10 cellular contexts compared by ENCODE assay signal in the genomic region with DNA sequence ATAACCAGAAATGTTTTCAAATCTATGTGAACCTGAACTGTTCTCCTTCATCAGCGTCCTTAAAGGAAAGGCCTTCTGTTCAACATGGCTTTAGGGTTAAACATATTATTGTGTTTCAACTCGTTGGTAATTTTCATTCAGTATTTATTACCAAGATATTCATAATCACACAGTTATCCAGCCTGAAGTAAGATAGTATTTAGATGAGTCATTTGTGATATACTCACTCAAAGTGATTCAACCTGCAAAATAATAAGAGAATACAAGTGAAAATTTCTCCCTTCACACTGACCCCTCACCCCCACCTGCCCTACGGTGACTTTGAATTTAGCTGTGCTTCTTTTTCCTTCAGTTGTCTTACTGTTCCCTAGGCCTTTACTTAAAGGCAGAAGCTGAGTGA. TPM values are rescaled to one million over a fixed set of nuclear protein-coding genes. Genes with fewer than 3 reads are reported as not detected.
DNase-seq lines count a peak whose midpoint lies in the region; ATAC-seq lines count a peak whose summit lies in the region.
"Had no signal": no experiment of that assay in that cellular context is flagged by ENCODE, and none has a peak within 500 bp of the region (broad histone marks: within the 10 kb centered on the region; RNA-seq: fewer than 3 reads in every experiment).

No MANE protein-coding gene starts in this region.

- no peaks in the 10 kb centered on the region for H3K9me3 Mint-ChIP-seq in stimulated activated naive CD8-positive, alpha-beta T cell treated with anti-CD3 and anti-CD28 coated beads, Interleukin-15, Interleukin-2, amounts not matched to agents 100 ng/mL and 50 ng/mL, for 24 hours
- H3K9me3 Mint-ChIP-seq in activated T-helper 1 cell treated with anti-CD3 and anti-CD28 coated beads, Interleukin-12 subunit alpha, Interleukin-12 subunit beta, Interleukin-2, Interleukin-4 antibody, amounts not matched to agents 30 ng/mL and 10 ng/mL and 1 ng/mL, durations not matched to agents 14 hours and 24 hours and 36 hours: no peaks in the 10 kb centered on the region

- peak overlapping the region; percentile 96 for H3K27ac Mint-ChIP-seq in stimulated activated naive CD8-positive, alpha-beta T cell treated with anti-CD3 and anti-CD28 coated beads, Interleukin-15, Interleukin-2, amounts not matched to agents 100 ng/mL and 50 ng/mL, for 24 hours
- H3K27ac Mint-ChIP-seq in activated T-helper 1 cell treated with anti-CD3 and anti-CD28 coated beads, Interleukin-12 subunit alpha, Interleukin-12 subunit beta, Interleukin-2, Interleukin-4 antibody, amounts not matched to agents 30 ng/mL and 10 ng/mL and 1 ng/mL, durations not matched to agents 14 hours and 24 hours and 36 hours: peak overlapping the region; percentile 90

- ATAC-seq in stimulated activated naive CD8-positive, alpha-beta T cell treated with anti-CD3 and anti-CD28 coated beads, Interleukin-15, Interleukin-2, amounts not matched to agents 100 U/mL and 50 U/mL, for 24 hours: no peak
- no peak for ATAC-seq in HG02623 (IDR thresholded peaks at IDR 0.05; ENCODE audit: unreplicated experiment)
- ATAC-seq in GM18873 (IDR thresholded peaks at IDR 0.05; ENCODE audit: low FRiP score, unreplicated experiment): no peak
- ATAC-seq: Panc1 had no signal

- H3K27me3 Mint-ChIP-seq in stimulated activated naive CD8-positive, alpha-beta T cell treated with anti-CD3 and anti-CD28 coated beads, Interleukin-15, Interleukin-2, amounts not matched to agents 100 ng/mL and 50 ng/mL, for 24 hours: no peaks in the 10 kb centered on the region
- no peaks in the 10 kb centered on the region for H3K27me3 Mint-ChIP-seq in activated T-helper 1 cell treated with anti-CD3 and anti-CD28 coated beads, Interleukin-12 subunit alpha, Interleukin-12 subunit beta, Interleukin-2, Interleukin-4 antibody, amounts not matched to agents 30 ng/mL and 10 ng/mL and 1 ng/mL, durations not matched to agents 14 hours and 24 hours and 36 hours (ENCODE audit: insufficient read depth)

- peaks cover 26% of the 10 kb centered on the region for H3K36me3 Mint-ChIP-seq in stimulated activated naive CD8-positive, alpha-beta T cell treated with anti-CD3 and anti-CD28 coated beads, Interleukin-15, Interleukin-2, amounts not matched to agents 100 ng/mL and 50 ng/mL, for 24 hours (ENCODE audit: low read depth)
- H3K36me3 Mint-ChIP-seq in activated T-helper 1 cell treated with anti-CD3 and anti-CD28 coated beads, Interleukin-12 subunit alpha, Interleukin-12 subunit beta, Interleukin-2, Interleukin-4 antibody, amounts not matched to agents 30 ng/mL and 10 ng/mL and 1 ng/mL, durations not matched to agents 14 hours and 24 hours and 36 hours (ENCODE audit: low read depth): peaks cover 34% of the 10 kb centered on the region

- DNase-seq in stimulated activated naive CD8-positive, alpha-beta T cell treated with anti-CD3 and anti-CD28 coated beads, Interleukin-15, Interleukin-2, amounts not matched to agents 100 U/mL and 50 U/mL, for 24 hours: no peak
- DNase-seq in activated T-helper 1 cell treated with anti-CD3 and anti-CD28 coated beads, Interleukin-12 subunit alpha, Interleukin-12 subunit beta, Interleukin-2, Interleukin-4 antibody, amounts not matched to agents 30 ng/mL and 10 ng/mL and 1 ng/mL, durations not matched to agents 14 hours and 24 hours and 36 hours (ENCODE audit: low spot score): no peak
- peak; percentile 54 for DNase-seq in iris pigment epithelial cell (ENCODE audit: low read depth)
- DNase-seq in anterior cingulate cortex (lab: John Stamatoyannopoulos, UW): no peak
- no peak for DNase-seq in NCI-H774 (lab: John Stamatoyannopoulos, UW)
- DNase-seq: mesendoderm had no signal

- H3K4me1 Mint-ChIP-seq in stimulated activated naive CD8-positive, alpha-beta T cell treated with anti-CD3 and anti-CD28 coated beads, Interleukin-15, Interleukin-2, amounts not matched to agents 100 ng/mL and 50 ng/mL, for 24 hours (ENCODE audit: low read depth): peaks cover 79% of the 10 kb centered on the region
- H3K4me1 Mint-ChIP-seq in activated T-helper 1 cell treated with anti-CD3 and anti-CD28 coated beads, Interleukin-12 subunit alpha, Interleukin-12 subunit beta, Interleukin-2, Interleukin-4 antibody, amounts not matched to agents 30 ng/mL and 10 ng/mL and 1 ng/mL, durations not matched to agents 14 hours and 24 hours and 36 hours (ENCODE audit: low read depth): peaks cover 66% of the 10 kb centered on the region

- peak overlapping the region; percentile 89 for H3K4me3 Mint-ChIP-seq in stimulated activated naive CD8-positive, alpha-beta T cell treated with anti-CD3 and anti-CD28 coated beads, Interleukin-15, Interleukin-2, amounts not matched to agents 100 ng/mL and 50 ng/mL, for 24 hours
- H3K4me3 Mint-ChIP-seq in activated T-helper 1 cell treated with anti-CD3 and anti-CD28 coated beads, Interleukin-12 subunit alpha, Interleukin-12 subunit beta, Interleukin-2, Interleukin-4 antibody, amounts not matched to agents 30 ng/mL and 10 ng/mL and 1 ng/mL, durations not matched to agents 14 hours and 24 hours and 36 hours: peak overlapping the region; percentile 86

- intact Hi-C loops in activated T-helper 1 cell treated with anti-CD3 and anti-CD28 coated beads, Interleukin-12 subunit alpha, Interleukin-12 subunit beta, Interleukin-2, Interleukin-4 antibody, amounts not matched to agents 30 ng/mL and 10 ng/mL and 1 ng/mL, durations not matched to agents 14 hours and 24 hours and 36 hours (cut with micrococcal nuclease): loop anchor here (5.0 kb wide), 3 partner anchors 48 to 678 kb away; a partner anchor contains a TSS

RNA-seq across cellular contexts. Expression of a gene that starts 3.0 kb away (rescaled TPM):
- 219 and 223 TPM in 2 replicates for total RNA-seq in activated T-helper 1 cell treated with anti-CD3 and anti-CD28 coated beads, Interleukin-12 subunit alpha, Interleukin-12 subunit beta, Interleukin-2, Interleukin-4 antibody, amounts not matched to agents 30 ng/mL and 10 ng/mL and 1 ng/mL, durations not matched to agents 14 hours and 24 hours and 36 hours

RNA-seq across cellular contexts. Expression of a gene that starts 51.5 kb away (rescaled TPM):
- 6.7 and 7.3 TPM in 2 replicates for total RNA-seq in activated T-helper 1 cell treated with anti-CD3 and anti-CD28 coated beads, Interleukin-12 subunit alpha, Interleukin-12 subunit beta, Interleukin-2, Interleukin-4 antibody, amounts not matched to agents 30 ng/mL and 10 ng/mL and 1 ng/mL, durations not matched to agents 14 hours and 24 hours and 36 hours
